In genomic region chr5:115296130-115296997, GRCh38 we compare ENCODE assay signal across 8 cellular contexts.
A peak's percentile ranks its signal among the peaks of the same experiment; 100 is the strongest.
DNase-seq lines count a peak whose midpoint lies in the region; ATAC-seq and TF ChIP-seq lines count a peak whose summit lies in the region.

Gene CCDC112 (minus strand): TSS chr5:115296654. CDS start chr5:115296543, 111 bp downstream.

- no peak for TF ChIP-seq CTCF in GM13977 (IDR thresholded peaks at IDR 0.05; ENCODE audit: extremely low read depth, insufficient read depth, missing control alignments)

- H3K9me3 ChIP-seq in iPS DF 6.9 (ENCODE audit: control insufficient read depth, insufficient read depth, low read length): no peaks in the 10 kb centered on the region

- H3K27me3 ChIP-seq in iPS DF 6.9 (ENCODE audit: control insufficient read depth, insufficient read depth, low read length): no peaks in the 10 kb centered on the region

- no peaks in the 10 kb centered on the region for H3K4me1 ChIP-seq in iPS DF 6.9 (ENCODE audit: control insufficient read depth, insufficient read depth, low read length)

- in situ Hi-C loops in GM13977 (cut with MboI; ENCODE audit: low pct_unique_long_range_greater_than_20kb, low sequenced_read_pairs, unreplicated experiment): no loop called here

- no CpG with 5 or more reads among the region's 85 CpGs for WGBS in iPS DF 6.9 (ENCODE audit: insufficient coverage, insufficient read length)

- H3K4me3 ChIP-seq in iPS DF 6.9 (ENCODE audit: low read length): peak within 1 kb of the TSS; percentile 75
- H3K4me3 ChIP-seq in skeletal muscle cell (ENCODE audit: low read depth, low read length): peak within 1 kb of the TSS; percentile 81

- ATAC-seq in HG02623 (IDR thresholded peaks at IDR 0.05; ENCODE audit: unreplicated experiment): peak; percentile 76

- H3K36me3 ChIP-seq in iPS DF 6.9 (ENCODE audit: control insufficient read depth, insufficient read depth, low read length): no peaks in the 10 kb centered on the region

- DNase-seq in GM13977 (ENCODE audit: low spot score) (peak; percentile 96), NCI-H1092 (lab: John Stamatoyannopoulos, UW) (peak; percentile 72), T-helper 9 cell (peak; percentile 74), astrocyte of the hippocampus (ENCODE audit: low read depth, low spot score) (peak; percentile 86), iPS DF 6.9 (ENCODE audit: low read depth, low spot score) (no peak), skeletal muscle cell (ENCODE audit: low read depth) (peak; percentile 52), cerebellar nuclear complex (lab: John Stamatoyannopoulos, UW) (no peak)

- H3K27ac ChIP-seq in iPS DF 6.9 (ENCODE audit: low read length): no peak within 1 kb of the TSS

Comparison
In these comparisons a context has a peak if more than half of its experiments do, and no peak if none do; other contexts are left out.
1. DNase-seq: peak in GM13977 (single experiment), NCI-H1092 (single experiment), T-helper 9 cell (single experiment), astrocyte of the hippocampus (single experiment) and skeletal muscle cell (single experiment); none in iPS DF 6.9 (single experiment) and cerebellar nuclear complex (0 of 2).